9 cellular contexts compared by ENCODE assay signal in genomic region chr14:53894456-53894855, GRCh38.
DNase-seq lines count a peak whose midpoint lies in the region; ATAC-seq and TF ChIP-seq lines count a peak whose summit lies in the region.
"Had no signal": no experiment of that assay in that cellular context is flagged by ENCODE, and none has a peak within 500 bp of the region (broad histone marks: within the 10 kb centered on the region; RNA-seq: fewer than 3 reads in every experiment).

No MANE protein-coding gene starts in this region.

- intact Hi-C loops in esophagus squamous epithelium (cut with DNase I) (no loop called here), colonic mucosa (cut with DNase I) (no loop called here)

- H3K27me3 ChIP-seq in KMS-11 (ENCODE audit: insufficient read depth, low read depth) = no peaks in the 10 kb centered on the region
- no peaks in the 10 kb centered on the region for H3K27me3 ChIP-seq in esophagus squamous epithelium
- H3K27me3 ChIP-seq in BE2C = peaks cover 11% of the 10 kb centered on the region; the same call in 1 of the 2 replicates
- H3K27me3 ChIP-seq in colonic mucosa = no peaks in the 10 kb centered on the region

- H3K9me3 ChIP-seq in esophagus squamous epithelium (no peaks in the 10 kb centered on the region), BE2C (no peaks in the 10 kb centered on the region), colonic mucosa (no peaks in the 10 kb centered on the region)

- no peaks in the 10 kb centered on the region for H4K20me1 ChIP-seq in KMS-11 (ENCODE audit: insufficient read depth)

- TF ChIP-seq CTCF in GM12865 (IDR thresholded peaks at IDR 0.05; ENCODE audit: insufficient read depth, low read depth, low read length, missing control alignments) (no peak), KMS-11 (conservative IDR thresholded peaks at IDR 0.05; ENCODE audit: low read depth, low read length) (no peak), esophagus squamous epithelium (IDR thresholded peaks at IDR 0.05) (no peak), BE2C (IDR thresholded peaks at IDR 0.05; ENCODE audit: low read depth, low read length) (no peak), colonic mucosa (IDR thresholded peaks at IDR 0.05) (no peak)

- DNase-seq in GM12865 (ENCODE audit: low read depth) = peak; percentile 81
- DNase-seq in hepatic stellate cell (ENCODE audit: low spot score) = peak; percentile 47
- DNase-seq in esophagus squamous epithelium (lab: John Stamatoyannopoulos, UW) = no peak
- DNase-seq in BE2C = no peak
- no peak for DNase-seq in colonic mucosa
- no peak for DNase-seq in stimulated activated CD4-positive, alpha-beta T cell treated with anti-CD3 and anti-CD28 coated beads, Interleukin-12 subunit alpha, Interleukin-12 subunit beta, amount 100 ng/mL, for 4 hours
- DNase-seq: trophoblast cell had no signal

- H3K4me3 ChIP-seq in GM12865 (ENCODE audit: low read depth, low read length) = no peak overlapping the region
- H3K4me3 ChIP-seq in KMS-11 (IDR thresholded peaks at IDR 0.05; ENCODE audit: insufficient read depth, low read depth, low read length) = no peak overlapping the region
- H3K4me3 ChIP-seq in esophagus squamous epithelium = no peak overlapping the region
- H3K4me3 ChIP-seq in BE2C (ENCODE audit: low read depth, low read length) = no peak overlapping the region
- H3K4me3 ChIP-seq in colonic mucosa = no peak overlapping the region

- H2AFZ ChIP-seq in KMS-11 (ENCODE audit: low read depth) = no peak overlapping the region

- H3K4me2 ChIP-seq in KMS-11 = peak overlapping the region; percentile 46; the same call in 1 of the 2 replicates

- H3K9ac ChIP-seq in KMS-11 = no peak overlapping the region
- H3K9ac ChIP-seq in colonic mucosa (ENCODE audit: low read depth in 2 of 2, low read length in 2 of 2) = no peak overlapping the region

- TF ChIP-seq POLR2A in esophagus squamous epithelium (IDR thresholded peaks at IDR 0.05) = no peak

- H3K79me2 ChIP-seq in KMS-11 (ENCODE audit: insufficient read depth, low read depth) = no peaks in the 10 kb centered on the region

- H3K27ac ChIP-seq in KMS-11 (peak overlapping the region; percentile 25; the same call in 1 of the 2 replicates), esophagus squamous epithelium (no peak overlapping the region), colonic mucosa (no peak overlapping the region)

- peak; percentile 88 for ATAC-seq in GM21723 (IDR thresholded peaks at IDR 0.05; ENCODE audit: unreplicated experiment)

- 14 to 18% methylated on average over 2 of the region's 2 CpGs for WGBS in esophagus squamous epithelium, 2 donors

- H3K36me3 ChIP-seq in KMS-11 (ENCODE audit: insufficient read depth) = no peaks in the 10 kb centered on the region
- no peaks in the 10 kb centered on the region for H3K36me3 ChIP-seq in esophagus squamous epithelium
- no peaks in the 10 kb centered on the region for H3K36me3 ChIP-seq in BE2C
- H3K36me3 ChIP-seq in colonic mucosa = no peaks in the 10 kb centered on the region

- peaks cover 20% of the 10 kb centered on the region for H3K4me1 ChIP-seq in KMS-11 (ENCODE audit: low read depth, poor library complexity, severe bottlenecking)
- no peaks in the 10 kb centered on the region for H3K4me1 ChIP-seq in esophagus squamous epithelium
- H3K4me1 ChIP-seq in BE2C = no peaks in the 10 kb centered on the region
- no peaks in the 10 kb centered on the region for H3K4me1 ChIP-seq in colonic mucosa

Comparison
In these comparisons a context has a peak if more than half of its experiments do, and no peak if none do; other contexts are left out.
1. DNase-seq: peak in GM12865 (single experiment) and hepatic stellate cell (single experiment); none in esophagus squamous epithelium (single experiment), BE2C (single experiment), colonic mucosa (single experiment) and stimulated activated CD4-positive, alpha-beta T cell treated with anti-CD3 and anti-CD28 coated beads, Interleukin-12 subunit alpha, Interleukin-12 subunit beta, amount 100 ng/mL, for 4 hours (single experiment).